ENCODE assay signal across 1 cellular context in genomic region chr9:22117511-22118388, GRCh38.
TF ChIP-seq lines count a peak whose summit lies in the region.

No MANE protein-coding gene starts in this region.

TF ChIP-seq in HepG2, 621 proteins besides CTCF, POLR2A, EP300 and RAD21 (continued from another document and continues in another):
- TF ChIP-seq PAXIP1 (CRISPR knock-in tag; conservative IDR thresholded peaks at IDR 0.05), result peak; percentile 45
- TF ChIP-seq ZSCAN29 (CRISPR knock-in tag; conservative IDR thresholded peaks at IDR 0.05), result no peak
- TF ChIP-seq FOSL2 (CRISPR knock-in tag; IDR thresholded peaks at IDR 0.05), result peak; percentile 64
- TF ChIP-seq NFAT5 (CRISPR knock-in tag; IDR thresholded peaks at IDR 0.05), result no peak
- no peak for TF ChIP-seq GATA4 (IDR thresholded peaks at IDR 0.05; ENCODE audit: borderline replicate concordance, low read depth)
- TF ChIP-seq, protein P1, sequence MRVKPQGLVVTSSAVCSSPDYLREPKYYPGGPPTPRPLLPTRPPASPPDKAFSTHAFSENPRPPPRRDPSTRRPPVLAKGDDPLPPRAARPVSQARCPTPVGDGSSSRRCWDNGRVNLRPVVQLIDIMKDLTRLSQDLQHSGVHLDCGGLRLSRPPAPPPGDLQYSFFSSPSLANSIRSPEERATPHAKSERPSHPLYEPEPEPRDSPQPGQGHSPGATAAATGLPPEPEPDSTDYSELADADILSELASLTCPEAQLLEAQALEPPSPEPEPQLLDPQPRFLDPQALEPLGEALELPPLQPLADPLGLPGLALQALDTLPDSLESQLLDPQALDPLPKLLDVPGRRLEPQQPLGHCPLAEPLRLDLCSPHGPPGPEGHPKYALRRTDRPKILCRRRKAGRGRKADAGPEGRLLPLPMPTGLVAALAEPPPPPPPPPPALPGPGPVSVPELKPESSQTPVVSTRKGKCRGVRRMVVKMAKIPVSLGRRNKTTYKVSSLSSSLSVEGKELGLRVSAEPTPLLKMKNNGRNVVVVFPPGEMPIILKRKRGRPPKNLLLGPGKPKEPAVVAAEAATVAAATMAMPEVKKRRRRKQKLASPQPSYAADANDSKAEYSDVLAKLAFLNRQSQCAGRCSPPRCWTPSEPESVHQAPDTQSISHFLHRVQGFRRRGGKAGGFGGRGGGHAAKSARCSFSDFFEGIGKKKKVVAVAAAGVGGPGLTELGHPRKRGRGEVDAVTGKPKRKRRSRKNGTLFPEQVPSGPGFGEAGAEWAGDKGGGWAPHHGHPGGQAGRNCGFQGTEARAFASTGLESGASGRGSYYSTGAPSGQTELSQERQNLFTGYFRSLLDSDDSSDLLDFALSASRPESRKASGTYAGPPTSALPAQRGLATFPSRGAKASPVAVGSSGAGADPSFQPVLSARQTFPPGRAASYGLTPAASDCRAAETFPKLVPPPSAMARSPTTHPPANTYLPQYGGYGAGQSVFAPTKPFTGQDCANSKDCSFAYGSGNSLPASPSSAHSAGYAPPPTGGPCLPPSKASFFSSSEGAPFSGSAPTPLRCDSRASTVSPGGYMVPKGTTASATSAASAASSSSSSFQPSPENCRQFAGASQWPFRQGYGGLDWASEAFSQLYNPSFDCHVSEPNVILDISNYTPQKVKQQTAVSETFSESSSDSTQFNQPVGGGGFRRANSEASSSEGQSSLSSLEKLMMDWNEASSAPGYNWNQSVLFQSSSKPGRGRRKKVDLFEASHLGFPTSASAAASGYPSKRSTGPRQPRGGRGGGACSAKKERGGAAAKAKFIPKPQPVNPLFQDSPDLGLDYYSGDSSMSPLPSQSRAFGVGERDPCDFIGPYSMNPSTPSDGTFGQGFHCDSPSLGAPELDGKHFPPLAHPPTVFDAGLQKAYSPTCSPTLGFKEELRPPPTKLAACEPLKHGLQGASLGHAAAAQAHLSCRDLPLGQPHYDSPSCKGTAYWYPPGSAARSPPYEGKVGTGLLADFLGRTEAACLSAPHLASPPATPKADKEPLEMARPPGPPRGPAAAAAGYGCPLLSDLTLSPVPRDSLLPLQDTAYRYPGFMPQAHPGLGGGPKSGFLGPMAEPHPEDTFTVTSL (CRISPR knock-in tag; IDR thresholded peaks at IDR 0.05; ENCODE audit: borderline replicate concordance), result peak; percentile 55; the same call in 1 of the 2 replicates
- TF ChIP-seq ZNF282 (IDR thresholded peaks at IDR 0.05; ENCODE audit: partially characterized antibody), result no peak
- no peak for TF ChIP-seq ZNF256 (CRISPR knock-in tag; conservative IDR thresholded peaks at IDR 0.05)
- TF ChIP-seq ETV5 (CRISPR knock-in tag; IDR thresholded peaks at IDR 0.05; ENCODE audit: borderline replicate concordance), result peak; percentile 33; the same call in 1 of the 2 replicates
- TF ChIP-seq ZSCAN20 (CRISPR knock-in tag; IDR thresholded peaks at IDR 0.05; ENCODE audit: borderline replicate concordance), result no peak
- TF ChIP-seq FOXA3 (CRISPR knock-in tag; IDR thresholded peaks at IDR 0.05), result 0 out of 2 replicates have a peak, but pooled peaks have one; percentile 30
- no peak for TF ChIP-seq ZNF747 (CRISPR knock-in tag; IDR thresholded peaks at IDR 0.05; ENCODE audit: borderline replicate concordance)
- no peak for TF ChIP-seq NFIB (CRISPR knock-in tag; IDR thresholded peaks at IDR 0.05; ENCODE audit: borderline replicate concordance)
- no peak for TF ChIP-seq ZNF749 (CRISPR knock-in tag; IDR thresholded peaks at IDR 0.05; ENCODE audit: borderline replicate concordance)
- peak; percentile 27; the same call in 1 of the 2 replicates for TF ChIP-seq PHF21A (CRISPR knock-in tag; IDR thresholded peaks at IDR 0.05)
- no peak for TF ChIP-seq YY1 (IDR thresholded peaks at IDR 0.05; ENCODE audit: insufficient read depth, insufficient replicate concordance, low read depth, low read length)
- TF ChIP-seq ZNF44 (CRISPR knock-in tag; IDR thresholded peaks at IDR 0.05), result no peak
- no peak for TF ChIP-seq TCF12 (IDR thresholded peaks at IDR 0.05)
- no peak for TF ChIP-seq TCF12 (CRISPR knock-in tag; IDR thresholded peaks at IDR 0.05)
- TF ChIP-seq ZBTB20 (CRISPR knock-in tag; IDR thresholded peaks at IDR 0.05; ENCODE audit: borderline replicate concordance, low read depth), result no peak
- no peak for TF ChIP-seq TMF1 (CRISPR knock-in tag; IDR thresholded peaks at IDR 0.05; ENCODE audit: low read depth)
- TF ChIP-seq, protein P2, sequence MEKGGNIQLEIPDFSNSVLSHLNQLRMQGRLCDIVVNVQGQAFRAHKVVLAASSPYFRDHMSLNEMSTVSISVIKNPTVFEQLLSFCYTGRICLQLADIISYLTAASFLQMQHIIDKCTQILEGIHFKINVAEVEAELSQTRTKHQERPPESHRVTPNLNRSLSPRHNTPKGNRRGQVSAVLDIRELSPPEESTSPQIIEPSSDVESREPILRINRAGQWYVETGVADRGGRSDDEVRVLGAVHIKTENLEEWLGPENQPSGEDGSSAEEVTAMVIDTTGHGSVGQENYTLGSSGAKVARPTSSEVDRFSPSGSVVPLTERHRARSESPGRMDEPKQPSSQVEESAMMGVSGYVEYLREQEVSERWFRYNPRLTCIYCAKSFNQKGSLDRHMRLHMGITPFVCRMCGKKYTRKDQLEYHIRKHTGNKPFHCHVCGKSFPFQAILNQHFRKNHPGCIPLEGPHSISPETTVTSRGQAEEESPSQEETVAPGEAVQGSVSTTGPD (CRISPR knock-in tag; IDR thresholded peaks at IDR 0.05), result no peak
- TF ChIP-seq PHF8 (CRISPR knock-in tag; IDR thresholded peaks at IDR 0.05), result no peak
- TF ChIP-seq, protein P3, sequence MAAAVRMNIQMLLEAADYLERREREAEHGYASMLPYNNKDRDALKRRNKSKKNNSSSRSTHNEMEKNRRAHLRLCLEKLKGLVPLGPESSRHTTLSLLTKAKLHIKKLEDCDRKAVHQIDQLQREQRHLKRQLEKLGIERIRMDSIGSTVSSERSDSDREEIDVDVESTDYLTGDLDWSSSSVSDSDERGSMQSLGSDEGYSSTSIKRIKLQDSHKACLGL (CRISPR knock-in tag; IDR thresholded peaks at IDR 0.05), result no peak
- TF ChIP-seq MEIS2 (CRISPR knock-in tag; IDR thresholded peaks at IDR 0.05), result no peak
- TF ChIP-seq ZNF362 (CRISPR knock-in tag; IDR thresholded peaks at IDR 0.05; ENCODE audit: borderline replicate concordance), result no peak
- TF ChIP-seq RARA (CRISPR knock-in tag; IDR thresholded peaks at IDR 0.05), result peak; percentile 81
- no peak for TF ChIP-seq KDM6A (CRISPR knock-in tag; IDR thresholded peaks at IDR 0.05; ENCODE audit: low read depth)
- TF ChIP-seq, protein P4, sequence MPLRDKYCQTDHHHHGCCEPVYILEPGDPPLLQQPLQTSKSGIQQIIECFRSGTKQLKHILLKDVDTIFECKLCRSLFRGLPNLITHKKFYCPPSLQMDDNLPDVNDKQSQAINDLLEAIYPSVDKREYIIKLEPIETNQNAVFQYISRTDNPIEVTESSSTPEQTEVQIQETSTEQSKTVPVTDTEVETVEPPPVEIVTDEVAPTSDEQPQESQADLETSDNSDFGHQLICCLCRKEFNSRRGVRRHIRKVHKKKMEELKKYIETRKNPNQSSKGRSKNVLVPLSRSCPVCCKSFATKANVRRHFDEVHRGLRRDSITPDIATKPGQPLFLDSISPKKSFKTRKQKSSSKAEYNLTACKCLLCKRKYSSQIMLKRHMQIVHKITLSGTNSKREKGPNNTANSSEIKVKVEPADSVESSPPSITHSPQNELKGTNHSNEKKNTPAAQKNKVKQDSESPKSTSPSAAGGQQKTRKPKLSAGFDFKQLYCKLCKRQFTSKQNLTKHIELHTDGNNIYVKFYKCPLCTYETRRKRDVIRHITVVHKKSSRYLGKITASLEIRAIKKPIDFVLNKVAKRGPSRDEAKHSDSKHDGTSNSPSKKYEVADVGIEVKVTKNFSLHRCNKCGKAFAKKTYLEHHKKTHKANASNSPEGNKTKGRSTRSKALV (CRISPR knock-in tag; IDR thresholded peaks at IDR 0.05), result no peak
- peak; percentile 11; the same call in 1 of the 2 replicates for TF ChIP-seq FOXK1 (CRISPR knock-in tag; IDR thresholded peaks at IDR 0.05; ENCODE audit: borderline replicate concordance, low read depth)
- no peak for TF ChIP-seq ZNF10 (CRISPR knock-in tag; IDR thresholded peaks at IDR 0.05; ENCODE audit: borderline replicate concordance, low read depth)
- peak; percentile 56; the same call in 1 of the 2 replicates for TF ChIP-seq HMG20A (CRISPR knock-in tag; IDR thresholded peaks at IDR 0.05; ENCODE audit: borderline replicate concordance)
- no peak for TF ChIP-seq MTA1 (CRISPR knock-in tag; IDR thresholded peaks at IDR 0.05; ENCODE audit: borderline replicate concordance)
- no peak for TF ChIP-seq SOX5 (CRISPR knock-in tag; IDR thresholded peaks at IDR 0.05; ENCODE audit: borderline replicate concordance)
- TF ChIP-seq GATAD2A (CRISPR knock-in tag; IDR thresholded peaks at IDR 0.05), result peak; percentile 55; the same call in 1 of the 2 replicates
- 0 out of 2 replicates have a peak, but pooled peaks have one; percentile 25 for TF ChIP-seq DNMT3B (CRISPR knock-in tag; conservative IDR thresholded peaks at IDR 0.05)
- no peak for TF ChIP-seq ZNF782 (CRISPR knock-in tag; IDR thresholded peaks at IDR 0.05; ENCODE audit: borderline replicate concordance)
- TF ChIP-seq POGZ (CRISPR knock-in tag; IDR thresholded peaks at IDR 0.05), result 0 out of 2 replicates have a peak, but pooled peaks have one; percentile 28
- TF ChIP-seq, protein P5, sequence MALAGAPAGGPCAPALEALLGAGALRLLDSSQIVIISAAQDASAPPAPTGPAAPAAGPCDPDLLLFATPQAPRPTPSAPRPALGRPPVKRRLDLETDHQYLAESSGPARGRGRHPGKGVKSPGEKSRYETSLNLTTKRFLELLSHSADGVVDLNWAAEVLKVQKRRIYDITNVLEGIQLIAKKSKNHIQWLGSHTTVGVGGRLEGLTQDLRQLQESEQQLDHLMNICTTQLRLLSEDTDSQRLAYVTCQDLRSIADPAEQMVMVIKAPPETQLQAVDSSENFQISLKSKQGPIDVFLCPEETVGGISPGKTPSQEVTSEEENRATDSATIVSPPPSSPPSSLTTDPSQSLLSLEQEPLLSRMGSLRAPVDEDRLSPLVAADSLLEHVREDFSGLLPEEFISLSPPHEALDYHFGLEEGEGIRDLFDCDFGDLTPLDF (CRISPR knock-in tag; IDR thresholded peaks at IDR 0.05), result no peak
- TF ChIP-seq ZNF660 (CRISPR knock-in tag; IDR thresholded peaks at IDR 0.05; ENCODE audit: borderline replicate concordance, low read depth), result no peak
- no peak for TF ChIP-seq CCDC6 (CRISPR knock-in tag; IDR thresholded peaks at IDR 0.05)
- no peak for TF ChIP-seq KMT2B (CRISPR knock-in tag; IDR thresholded peaks at IDR 0.05)
- TF ChIP-seq GATAD1 (CRISPR knock-in tag; IDR thresholded peaks at IDR 0.05), result 0 out of 2 replicates have a peak, but pooled peaks have one; percentile 24
